Comparison of ENCODE assay signal across 1 cellular context in the genomic region with DNA sequence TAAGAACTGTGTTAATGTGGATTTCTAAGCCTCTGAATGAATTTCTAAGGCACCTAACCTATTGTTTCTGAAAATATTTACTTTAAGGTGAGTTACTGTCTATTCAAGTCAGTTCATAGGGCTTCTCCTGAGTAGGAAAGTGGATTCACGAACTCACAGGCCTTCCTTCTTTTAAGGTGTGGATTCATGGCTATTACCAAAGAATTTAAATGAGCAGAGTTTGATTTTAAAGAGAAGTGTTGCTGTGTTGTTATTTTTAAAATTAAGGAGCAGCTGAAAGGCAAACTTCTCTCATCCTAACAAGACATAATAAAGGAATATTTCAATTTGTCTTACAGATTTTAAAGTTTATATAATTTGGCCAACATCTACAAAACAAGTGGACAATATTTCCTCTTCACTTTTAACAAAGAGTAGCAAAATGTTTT.
TF ChIP-seq lines count a peak whose summit lies in the region.

No MANE protein-coding gene starts in this region.

TF ChIP-seq in IMR-90, 13 proteins besides CTCF, POLR2A, EP300 and RAD21 (continued from another document):
- no peak for TF ChIP-seq RCOR1 (IDR thresholded peaks at IDR 0.05; ENCODE audit: insufficient replicate concordance, low read length)
- TF ChIP-seq CHD1 (IDR thresholded peaks at IDR 0.05; ENCODE audit: low read depth, low read length) = no peak
- TF ChIP-seq MXI1 (IDR thresholded peaks at IDR 0.05; ENCODE audit: borderline replicate concordance, low read depth, low read length) = no peak
- TF ChIP-seq FOS (IDR thresholded peaks at IDR 0.05; ENCODE audit: low read depth, low read length) = no peak
- TF ChIP-seq MAZ (IDR thresholded peaks at IDR 0.05; ENCODE audit: borderline replicate concordance, low read depth, low read length) = no peak
- TF ChIP-seq ELK1 (IDR thresholded peaks at IDR 0.05; ENCODE audit: borderline replicate concordance, low read depth, low read length) = no peak
- no peak for TF ChIP-seq CEBPB (IDR thresholded peaks at IDR 0.05; ENCODE audit: low read depth, low read length)
- no peak for TF ChIP-seq USF2 (IDR thresholded peaks at IDR 0.05; ENCODE audit: low read depth, low read length)
- no peak for TF ChIP-seq BHLHE40 (IDR thresholded peaks at IDR 0.05; ENCODE audit: low read depth, low read length)
